1 cellular context compared by ENCODE assay signal in genomic region chr5:149240354-149240998, GRCh38.
TF ChIP-seq lines count a peak whose summit lies in the region.

No MANE protein-coding gene starts in this region.

TF ChIP-seq in K562, 482 proteins besides CTCF, POLR2A, EP300 and RAD21 (continued from another document):
- TF ChIP-seq MGA (IDR thresholded peaks at IDR 0.05), result peak; percentile 59; the same call in 1 of the 2 replicates
- peak; percentile 76 for TF ChIP-seq MYC (IDR thresholded peaks at IDR 0.05; ENCODE audit: low read depth, low read length)
- no peak for TF ChIP-seq MYC (CRISPR knock-in tag; IDR thresholded peaks at IDR 0.05; ENCODE audit: borderline replicate concordance, low read depth)
- TF ChIP-seq CREM (IDR thresholded peaks at IDR 0.05; ENCODE audit: low read depth), result 0 out of 2 replicates have a peak, but pooled peaks have one; percentile 22
- TF ChIP-seq ZNF175 (CRISPR knock-in tag; IDR thresholded peaks at IDR 0.05; ENCODE audit: low read depth), result peak; percentile 87; the same call in 1 of the 2 replicates
- 0 out of 2 replicates have a peak, but pooled peaks have one; percentile 46 for TF ChIP-seq ZNF76 (CRISPR knock-in tag; IDR thresholded peaks at IDR 0.05; ENCODE audit: borderline replicate concordance)
- TF ChIP-seq ZNF589 (CRISPR knock-in tag; IDR thresholded peaks at IDR 0.05; ENCODE audit: low read depth), result peak; percentile 77
- TF ChIP-seq MAZ (CRISPR knock-in tag; conservative IDR thresholded peaks at IDR 0.05 in 1 of 2, IDR thresholded peaks at IDR 0.05 in 1 of 2), result peak in 1 of 2 experiments; percentile 33; a peak in 1 of 4 replicates
- peak; percentile 83 for TF ChIP-seq MEIS2 (IDR thresholded peaks at IDR 0.05; ENCODE audit: partially characterized antibody)
- peak; percentile 39; the same call in 1 of the 2 replicates for TF ChIP-seq LEF1 (IDR thresholded peaks at IDR 0.05)
- TF ChIP-seq REST (CRISPR knock-in tag; IDR thresholded peaks at IDR 0.05; ENCODE audit: low read depth), result peak; percentile 56; the same call in 1 of the 2 replicates
- TF ChIP-seq THRA (IDR thresholded peaks at IDR 0.05), result no peak
- no peak for TF ChIP-seq PKNOX1 (IDR thresholded peaks at IDR 0.05)
- no peak for TF ChIP-seq ATF1 (CRISPR knock-in tag; IDR thresholded peaks at IDR 0.05)
- TF ChIP-seq ATF1 (tag; IDR thresholded peaks at IDR 0.05), result peak; percentile 11; the same call in 1 of the 2 replicates
- TF ChIP-seq ZNF785 (CRISPR knock-in tag; IDR thresholded peaks at IDR 0.05), result no peak
- no peak for TF ChIP-seq PBX2 (CRISPR knock-in tag; IDR thresholded peaks at IDR 0.05; ENCODE audit: low read depth)
- TF ChIP-seq PBX2 (tag; conservative IDR thresholded peaks at IDR 0.05; ENCODE audit: low read depth), result peak; percentile 54
- TF ChIP-seq GABPA (tag; conservative IDR thresholded peaks at IDR 0.05; ENCODE audit: low read depth), result peak; percentile 81
- TF ChIP-seq KLF6 (CRISPR knock-in tag; IDR thresholded peaks at IDR 0.05; ENCODE audit: borderline replicate concordance), result peak; percentile 20; the same call in 1 of the 2 replicates
- TF ChIP-seq ZNF584 (CRISPR knock-in tag; IDR thresholded peaks at IDR 0.05; ENCODE audit: low read depth), result peak; percentile 93
- TF ChIP-seq L3MBTL2 (IDR thresholded peaks at IDR 0.05), result peak; percentile 81
- TF ChIP-seq SMAD4 (CRISPR knock-in tag; conservative IDR thresholded peaks at IDR 0.05), result 0 out of 2 replicates have a peak, but pooled peaks have one; percentile 22
- no peak for TF ChIP-seq YBX1 (IDR thresholded peaks at IDR 0.05)
- peak; percentile 31; the same call in 1 of the 2 replicates for TF ChIP-seq ZBTB17 (CRISPR knock-in tag; IDR thresholded peaks at IDR 0.05)
- no peak for TF ChIP-seq TAF7 (tag; IDR thresholded peaks at IDR 0.05)
- TF ChIP-seq E2F3 (CRISPR knock-in tag; IDR thresholded peaks at IDR 0.05), result 0 out of 2 replicates have a peak, but pooled peaks have one; percentile 26
- TF ChIP-seq ZNF354B (CRISPR knock-in tag; IDR thresholded peaks at IDR 0.05), result no peak
- no peak for TF ChIP-seq CBX2 (IDR thresholded peaks at IDR 0.05; ENCODE audit: insufficient read depth, low read length, poor library complexity, severe bottlenecking)
- TF ChIP-seq TSHZ1 (CRISPR knock-in tag; IDR thresholded peaks at IDR 0.05), result no peak
- TF ChIP-seq CBFB (CRISPR knock-in tag; IDR thresholded peaks at IDR 0.05), result no peak
- peak; percentile 49; the same call in 1 of the 2 replicates for TF ChIP-seq ZNF165 (CRISPR knock-in tag; IDR thresholded peaks at IDR 0.05; ENCODE audit: borderline replicate concordance)
TF ChIP-seq in K562: peak in this region for 31.
